In genomic region chr3:18111702-18112311, GRCh38 we compare ENCODE assay signal across 7 cellular contexts.
DNase-seq lines count a peak whose midpoint lies in the region; ATAC-seq, FAIRE-seq and TF ChIP-seq lines count a peak whose summit lies in the region.

No MANE protein-coding gene starts in this region.

- POLR2A ChIA-PET in GM10248 (lab: Yijun Ruan, JAX) (no interaction called here), SK-N-SH (lab: Yijun Ruan, JAX) (interaction anchor here (1.0 to 3.1 kb wide), 4 partner anchors 15 to 313 kb away, joined by 4 to 29 read pairs (median 7); partner anchors contain the start of gene SATB1)

- 18% methylated on average over 6 of the region's 6 CpGs for WGBS in SK-N-SH (ENCODE audit: low lambda C conversion rate)
- WGBS in pancreas, 2 donors: 42 to 49% methylated on average over 6 of the region's 6 CpGs

- no peaks in the 10 kb centered on the region for H3K27me3 ChIP-seq in SK-N-SH (ENCODE audit: insufficient read depth)
- no peaks in the 10 kb centered on the region for H3K27me3 ChIP-seq in pancreas

- CTCF ChIA-PET in GM10248 (lab: Yijun Ruan, JAX) (interaction anchor here (1.1 kb wide), 1 partner anchor 9 kb away, joined by 4 read pairs; no protein-coding TSS in a partner anchor), SK-N-SH (lab: Yijun Ruan, JAX) (interaction anchor here (1.0 to 1.5 kb wide), 3 partner anchors 49 to 333 kb away, joined by 3 to 5 read pairs (median 4); no protein-coding TSS in a partner anchor)

- no peaks in the 10 kb centered on the region for H3F3A ChIP-seq in SK-N-SH (replicated peaks; ENCODE audit: insufficient read depth)

- no peak for TF ChIP-seq CTCF in GM10248 (IDR thresholded peaks at IDR 0.05; ENCODE audit: control extremely low read depth, extremely low read depth, low read depth, missing control alignments)
- TF ChIP-seq CTCF in SK-N-SH (IDR thresholded peaks at IDR 0.05): no peak
- TF ChIP-seq CTCF in pancreas (IDR thresholded peaks at IDR 0.05): no peak

- no peak; the same call in 1 of the 2 replicates for TF ChIP-seq RAD21 in SK-N-SH (IDR thresholded peaks at IDR 0.05; ENCODE audit: low read length)

- intact Hi-C loops in pancreas (cut with DNase I): no loop called here

- 0 out of 4 replicates have a peak, but pooled peaks of 1 of the 2 experiments have one; percentile 11 for TF ChIP-seq EP300 in SK-N-SH (IDR thresholded peaks at IDR 0.05; ENCODE audit: borderline replicate concordance in 1 of 2, low read depth in 1 of 2, low read length in 1 of 2)

- H3K9me2 ChIP-seq in SK-N-SH: no peaks in the 10 kb centered on the region

- no peaks in the 10 kb centered on the region for H3K79me2 ChIP-seq in SK-N-SH (ENCODE audit: insufficient read depth)

- peak overlapping the region; percentile 30 to 90; a peak in 3 of 4 replicates for H3K27ac ChIP-seq in SK-N-SH (ENCODE audit: low read depth in 2 of 2, low read length in 1 of 2)
- no peak overlapping the region for H3K27ac ChIP-seq in pancreas

- H3K9me3 ChIP-seq in SK-N-SH: no peaks in the 10 kb centered on the region
- H3K9me3 ChIP-seq in pancreas: no peaks in the 10 kb centered on the region

- H3K4me3 ChIP-seq in SK-N-SH (ENCODE audit: low read depth in 2 of 2, low read length in 1 of 2) (peak overlapping the region; percentile 19 to 31; a peak in 3 of 4 replicates), pancreas (no peak overlapping the region)

- H2AFZ ChIP-seq in SK-N-SH (ENCODE audit: low read depth): peak overlapping the region; percentile 86

- DNase-seq in GM10248 (ENCODE audit: extremely low spot score) (peak; percentile 24), SK-N-SH (peak; percentile 52), myocyte (ENCODE audit: low read depth) (peak; percentile 70), DMS79 treated with DMSO at 0.1 percent for 48 hours (lab: John Stamatoyannopoulos, UW) (no peak), pancreas (no peak)

- H3K9ac ChIP-seq in SK-N-SH: peak overlapping the region; percentile 13; the same call in 1 of the 2 replicates

- H4K20me1 ChIP-seq in SK-N-SH (ENCODE audit: insufficient read depth): no peaks in the 10 kb centered on the region

- no peak for FAIRE-seq in pancreas (lab: Jason Lieb, UNC)

- H3K4me1 ChIP-seq in SK-N-SH (ENCODE audit: control insufficient read depth in 1 of 2, insufficient read depth in 2 of 2, low read depth in 1 of 2, low read length in 1 of 2) (peaks cover 0 to 25% of the 10 kb centered on the region in 2 experiments; a peak in 2 of 4 replicates), pancreas (no peaks in the 10 kb centered on the region)

- H3K36me3 ChIP-seq in SK-N-SH (replicated peaks in 1 of 2; ENCODE audit: control insufficient read depth in 1 of 2, insufficient read depth in 2 of 2, low read length in 1 of 2) (no peaks in the 10 kb centered on the region), pancreas (no peaks in the 10 kb centered on the region)

- ATAC-seq in GM19397 (IDR thresholded peaks at IDR 0.05; ENCODE audit: unreplicated experiment) (peak; percentile 95), HG03196 (IDR thresholded peaks at IDR 0.05; ENCODE audit: unreplicated experiment) (peak; percentile 97), pancreas (no peak)

- H3K4me2 ChIP-seq in SK-N-SH: peak overlapping the region; percentile 64

TF ChIP-seq in SK-N-SH, 30 proteins besides CTCF, POLR2A, EP300 and RAD21:
- no peak for TF ChIP-seq NRF1 (IDR thresholded peaks at IDR 0.05; ENCODE audit: low read depth, low read length)
- no peak for TF ChIP-seq RCOR1 (IDR thresholded peaks at IDR 0.05; ENCODE audit: low read length)
- TF ChIP-seq RXRA (IDR thresholded peaks at IDR 0.05; ENCODE audit: borderline replicate concordance, low read depth): no peak
- TF ChIP-seq REST (IDR thresholded peaks at IDR 0.05; ENCODE audit: low read depth, low read length): no peak
- TF ChIP-seq POLR2AphosphoS5 (IDR thresholded peaks at IDR 0.05; ENCODE audit: low read depth, low read length): 0 out of 2 replicates have a peak, but pooled peaks have one; percentile 21
- TF ChIP-seq MAX (IDR thresholded peaks at IDR 0.05; ENCODE audit: low read depth): no peak
- TF ChIP-seq MXI1 (IDR thresholded peaks at IDR 0.05; ENCODE audit: low read depth, low read length): 0 out of 2 replicates have a peak, but pooled peaks have one; percentile 58
TF ChIP-seq in SK-N-SH: peak in this region for 2.

Comparison
In these comparisons a context has a peak if more than half of its experiments do, and no peak if none do; other contexts are left out.
1. DNase-seq: peak in GM10248 (single experiment), SK-N-SH (single experiment) and myocyte (single experiment); none in DMS79 treated with DMSO at 0.1 percent for 48 hours (single experiment) and pancreas (0 of 6).
2. ATAC-seq: peak in GM19397 (single experiment) and HG03196 (single experiment); none in pancreas (0 of 4).
3. H3K27ac ChIP-seq: peak in SK-N-SH (2 of 2); none in pancreas (0 of 4).
4. H3K4me3 ChIP-seq: peak in SK-N-SH (2 of 2); none in pancreas (0 of 4).